8 cellular contexts compared by ENCODE assay signal in genomic region chr1:230425252-230426061, GRCh38. TPM values are rescaled to one million over a fixed set of nuclear protein-coding genes. Genes with fewer than 3 reads are reported as not detected.
A peak's percentile ranks its signal among the peaks of the same experiment; 100 is the strongest.
DNase-seq lines count a peak whose midpoint lies in the region; ATAC-seq and TF ChIP-seq lines count a peak whose summit lies in the region.

No MANE protein-coding gene starts in this region.

- H3K9ac ChIP-seq in iPS-15b (ENCODE audit: low read depth, low read length) (no peak overlapping the region), subcutaneous abdominal adipose tissue (ENCODE audit: low read length in 5 of 5) (no peak overlapping the region)

- no peak for TF ChIP-seq CTCF in activated B cell treated with CpG ODN at 0.5 μM for 24 hours (IDR thresholded peaks at IDR 0.05)

- no peak overlapping the region for H3K27ac ChIP-seq in subcutaneous abdominal adipose tissue (ENCODE audit: low read depth, low read length)

- ATAC-seq in activated B cell treated with CpG ODN at 0.5 μM for 24 hours (ENCODE audit: low read depth) (no peak), GM19467 (IDR thresholded peaks at IDR 0.05; ENCODE audit: unreplicated experiment) (no peak)

- H3K4me1 ChIP-seq in iPS-15b (ENCODE audit: control insufficient read depth, insufficient read depth, low read length) (peaks cover 14% of the 10 kb centered on the region), subcutaneous abdominal adipose tissue (ENCODE audit: control insufficient read depth in 5 of 5, insufficient read depth in 5 of 5, low read length in 5 of 5) (peaks cover 0 to 18% (median 9%) of the 10 kb centered on the region in 5 donors)

- peak overlapping the region; percentile 46 for H3K27ac Mint-ChIP-seq in activated CD4-positive, alpha-beta T cell treated with anti-CD3 and anti-CD28 coated beads, Interleukin-2, amount 10 ng/mL, durations not matched to agents 7 days and 5 days
- H3K27ac Mint-ChIP-seq in activated B cell treated with CpG ODN at 0.5 μM for 24 hours: no peak overlapping the region

- intact Hi-C loops in activated B cell treated with CpG ODN at 0.5 μM for 24 hours (cut with micrococcal nuclease): loop anchor here (10.0 kb wide), 1 partner anchor 739 kb away; the partner anchor contains the start of gene TRIM67

- H3K36me3 Mint-ChIP-seq in activated CD4-positive, alpha-beta T cell treated with anti-CD3 and anti-CD28 coated beads, Interleukin-2, amount 10 ng/mL, durations not matched to agents 7 days and 5 days (ENCODE audit: low read depth): no peaks in the 10 kb centered on the region
- no peaks in the 10 kb centered on the region for H3K36me3 Mint-ChIP-seq in activated B cell treated with CpG ODN at 0.5 μM for 24 hours (ENCODE audit: low read depth)

- H3K9me3 ChIP-seq in iPS-15b (ENCODE audit: control insufficient read depth, insufficient read depth, low read length): no peaks in the 10 kb centered on the region
- H3K9me3 ChIP-seq in subcutaneous abdominal adipose tissue (ENCODE audit: control insufficient read depth in 5 of 5, low read length in 5 of 5): no peaks in the 10 kb centered on the region

- POLR2A ChIA-PET in activated CD4-positive, alpha-beta T cell treated with anti-CD3 and anti-CD28 coated beads, Interleukin-2, amount 10 ng/mL, durations not matched to agents 7 days and 5 days (lab: Charles Lee): no interaction called here
- POLR2A ChIA-PET in activated B cell treated with CpG ODN at 0.5 μM for 24 hours (lab: Charles Lee): no interaction called here

- peaks cover 5% of the 10 kb centered on the region for H3K27me3 ChIP-seq in iPS-15b (ENCODE audit: control insufficient read depth, insufficient read depth, low read length)
- peaks cover 28 to 41% (median 37%) of the 10 kb centered on the region in 5 donors for H3K27me3 ChIP-seq in subcutaneous abdominal adipose tissue (ENCODE audit: control insufficient read depth in 5 of 5, insufficient read depth in 4 of 5, low read length in 5 of 5)

- H3K36me3 ChIP-seq in iPS-15b (ENCODE audit: control insufficient read depth, insufficient read depth, low read length) (no peaks in the 10 kb centered on the region), subcutaneous abdominal adipose tissue (ENCODE audit: control insufficient read depth in 5 of 5, insufficient read depth in 5 of 5, low read length in 5 of 5) (no peaks in the 10 kb centered on the region)

- peaks cover 67% of the 10 kb centered on the region for H3K27me3 Mint-ChIP-seq in activated CD4-positive, alpha-beta T cell treated with anti-CD3 and anti-CD28 coated beads, Interleukin-2, amount 10 ng/mL, durations not matched to agents 7 days and 5 days
- H3K27me3 Mint-ChIP-seq in activated B cell treated with CpG ODN at 0.5 μM for 24 hours: peaks cover 64% of the 10 kb centered on the region

- CTCF ChIA-PET in activated CD4-positive, alpha-beta T cell treated with anti-CD3 and anti-CD28 coated beads, Interleukin-2, amount 10 ng/mL, durations not matched to agents 7 days and 5 days (lab: Charles Lee): no interaction called here
- CTCF ChIA-PET in activated B cell treated with CpG ODN at 0.5 μM for 24 hours (lab: Charles Lee): no interaction called here

- no peak for DNase-seq in activated CD4-positive, alpha-beta T cell treated with anti-CD3 and anti-CD28 coated beads, Interleukin-2, amount 10 ng/mL, durations not matched to agents 7 days and 5 days
- DNase-seq in activated CD4-positive, alpha-beta T cell treated with anti-CD3 and anti-CD28 coated beads, Interleukin-2, amount 50 U/mL, for 4 hours: no peak
- DNase-seq in activated B cell treated with CpG ODN at 0.5 μM for 24 hours: no peak
- no peak for DNase-seq in NCI-H1436 (lab: John Stamatoyannopoulos, UW)
- DNase-seq in NCI-H1105 (lab: John Stamatoyannopoulos, UW): no peak

- no peaks in the 10 kb centered on the region for H3K9me3 Mint-ChIP-seq in activated CD4-positive, alpha-beta T cell treated with anti-CD3 and anti-CD28 coated beads, Interleukin-2, amount 10 ng/mL, durations not matched to agents 7 days and 5 days
- H3K9me3 Mint-ChIP-seq in activated B cell treated with CpG ODN at 0.5 μM for 24 hours: peaks cover 1% of the 10 kb centered on the region

- peak overlapping the region; percentile 54 for H3K4me3 ChIP-seq in iPS-15b (ENCODE audit: low read depth, low read length)
- H3K4me3 ChIP-seq in subcutaneous abdominal adipose tissue (ENCODE audit: low read depth in 1 of 5, low read length in 5 of 5): peak overlapping the region; percentile 11 to 42 (median 22)

- H3K4me1 Mint-ChIP-seq in activated CD4-positive, alpha-beta T cell treated with anti-CD3 and anti-CD28 coated beads, Interleukin-2, amount 10 ng/mL, durations not matched to agents 7 days and 5 days: peaks cover 17% of the 10 kb centered on the region
- H3K4me1 Mint-ChIP-seq in activated B cell treated with CpG ODN at 0.5 μM for 24 hours: peaks cover 12% of the 10 kb centered on the region

- peak overlapping the region; percentile 55 for H3K4me3 Mint-ChIP-seq in activated CD4-positive, alpha-beta T cell treated with anti-CD3 and anti-CD28 coated beads, Interleukin-2, amount 10 ng/mL, durations not matched to agents 7 days and 5 days
- H3K4me3 Mint-ChIP-seq in activated B cell treated with CpG ODN at 0.5 μM for 24 hours: peak overlapping the region; percentile 68

RNA-seq across cellular contexts. Expression of gene PGBD5, which starts 0.7 kb away (rescaled TPM):
- total RNA-seq in activated CD4-positive, alpha-beta T cell treated with anti-CD3 and anti-CD28 coated beads, Interleukin-2, amount 10 ng/mL, durations not matched to agents 7 days and 5 days: not detected
- not detected in 2 replicates for total RNA-seq in activated B cell treated with CpG ODN at 0.5 μM for 24 hours
